ENCODE assay signal across 25 cellular contexts in genomic region chr5:162801235-162801634, GRCh38.
"Had no signal": no experiment of that assay in that cellular context is flagged by ENCODE, and none has a peak within 500 bp of the region (broad histone marks: within the 10 kb centered on the region; RNA-seq: fewer than 3 reads in every experiment).

No MANE protein-coding gene starts in this region.

- H3K27me3 ChIP-seq: left lung, neural progenitor cell, neutrophil, right atrium auricular region, sigmoid colon, spleen, suprapubic skin, tibial nerve, uterus had no signal

- H3K4me1 ChIP-seq: left lung, parathyroid adenoma, psoas muscle, sigmoid colon, spleen, suprapubic skin, tibial nerve, uterus had no signal

- H3K4me3 ChIP-seq: left lung, lung, neural progenitor cell, psoas muscle, right atrium auricular region, sigmoid colon, spleen, suprapubic skin, tibial nerve, uterus had no signal

- ATAC-seq: left cardiac atrium; left lung; natural killer cell; psoas muscle; stimulated activated effector memory CD8-positive, alpha-beta T cell treated with anti-CD3 and anti-CD28 coated beads, Interleukin-12 subunit alpha, Interleukin-12 subunit beta, amount 100 ng/mL, for 72 hours had no signal

- H3K27ac ChIP-seq: left lung, neural progenitor cell, neutrophil, parathyroid adenoma, psoas muscle, right atrium auricular region, sigmoid colon, spleen, suprapubic skin, tibial nerve, uterus had no signal

- H3K9me3 ChIP-seq: left lung, neutrophil, psoas muscle, right atrium auricular region, sigmoid colon, suprapubic skin, tibial nerve, uterus had no signal

- DNase-seq: hippocampal formation; kidney glomerular epithelial cell; left cardiac atrium; left lung; mesendoderm; naive B cell; natural killer cell; nephron progenitor cell; occipital lobe; psoas muscle; sigmoid colon; small intestine; spleen; stimulated activated CD4-positive, alpha-beta T cell treated with anti-CD3 and anti-CD28 coated beads, Interleukin-4, amount 100 ng/mL, for 24 hours; stimulated activated naive CD4-positive, alpha-beta T cell; uterus had no signal

- FAIRE-seq: keratinocyte, small intestine had no signal
